In genomic region chr6:158016571-158017383, GRCh38 we compare ENCODE assay signal across 1 cellular context.
TF ChIP-seq lines count a peak whose summit lies in the region.

No MANE protein-coding gene starts in this region.

TF ChIP-seq in GM23338, 12 proteins besides CTCF, POLR2A, EP300 and RAD21 (continued from another document):
- TF ChIP-seq ZNF462 (CRISPR knock-in tag; IDR thresholded peaks at IDR 0.05) (no peak), REST (IDR thresholded peaks at IDR 0.05; ENCODE audit: unreplicated experiment) (no peak), ETS1 (IDR thresholded peaks at IDR 0.05) (no peak), EZH2phosphoT487 (IDR thresholded peaks at IDR 0.05; ENCODE audit: unreplicated experiment) (no peak), CREB1 (CRISPR knock-in tag; IDR thresholded peaks at IDR 0.05; ENCODE audit: low read depth) (no peak), STAT1 (IDR thresholded peaks at IDR 0.05; ENCODE audit: unreplicated experiment) (no peak), ZNF114 (CRISPR knock-in tag; IDR thresholded peaks at IDR 0.05) (no peak)
